1 cellular context compared by ENCODE assay signal in genomic region chr11:65888163-65888814, GRCh38.
TF ChIP-seq lines count a peak whose summit lies in the region.

FIBP (minus strand) TSS chr11:65888471; CDS start chr11:65888418, 53 bp downstream.

TF ChIP-seq in HepG2, 621 proteins besides CTCF, POLR2A, EP300 and RAD21 (continued from another document and continues in another):
- TF ChIP-seq, protein P1, sequence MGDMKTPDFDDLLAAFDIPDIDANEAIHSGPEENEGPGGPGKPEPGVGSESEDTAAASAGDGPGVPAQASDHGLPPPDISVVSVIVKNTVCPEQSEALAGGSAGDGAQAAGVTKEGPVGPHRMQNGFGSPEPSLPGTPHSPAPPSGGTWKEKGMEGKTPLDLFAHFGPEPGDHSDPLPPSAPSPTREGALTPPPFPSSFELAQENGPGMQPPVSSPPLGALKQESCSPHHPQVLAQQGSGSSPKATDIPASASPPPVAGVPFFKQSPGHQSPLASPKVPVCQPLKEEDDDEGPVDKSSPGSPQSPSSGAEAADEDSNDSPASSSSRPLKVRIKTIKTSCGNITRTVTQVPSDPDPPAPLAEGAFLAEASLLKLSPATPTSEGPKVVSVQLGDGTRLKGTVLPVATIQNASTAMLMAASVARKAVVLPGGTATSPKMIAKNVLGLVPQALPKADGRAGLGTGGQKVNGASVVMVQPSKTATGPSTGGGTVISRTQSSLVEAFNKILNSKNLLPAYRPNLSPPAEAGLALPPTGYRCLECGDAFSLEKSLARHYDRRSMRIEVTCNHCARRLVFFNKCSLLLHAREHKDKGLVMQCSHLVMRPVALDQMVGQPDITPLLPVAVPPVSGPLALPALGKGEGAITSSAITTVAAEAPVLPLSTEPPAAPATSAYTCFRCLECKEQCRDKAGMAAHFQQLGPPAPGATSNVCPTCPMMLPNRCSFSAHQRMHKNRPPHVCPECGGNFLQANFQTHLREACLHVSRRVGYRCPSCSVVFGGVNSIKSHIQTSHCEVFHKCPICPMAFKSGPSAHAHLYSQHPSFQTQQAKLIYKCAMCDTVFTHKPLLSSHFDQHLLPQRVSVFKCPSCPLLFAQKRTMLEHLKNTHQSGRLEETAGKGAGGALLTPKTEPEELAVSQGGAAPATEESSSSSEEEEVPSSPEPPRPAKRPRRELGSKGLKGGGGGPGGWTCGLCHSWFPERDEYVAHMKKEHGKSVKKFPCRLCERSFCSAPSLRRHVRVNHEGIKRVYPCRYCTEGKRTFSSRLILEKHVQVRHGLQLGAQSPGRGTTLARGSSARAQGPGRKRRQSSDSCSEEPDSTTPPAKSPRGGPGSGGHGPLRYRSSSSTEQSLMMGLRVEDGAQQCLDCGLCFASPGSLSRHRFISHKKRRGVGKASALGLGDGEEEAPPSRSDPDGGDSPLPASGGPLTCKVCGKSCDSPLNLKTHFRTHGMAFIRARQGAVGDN (CRISPR knock-in tag; IDR thresholded peaks at IDR 0.05), result peak; percentile 94
- TF ChIP-seq SMAD9 (CRISPR knock-in tag; IDR thresholded peaks at IDR 0.05), result no peak
- TF ChIP-seq THAP7 (CRISPR knock-in tag; IDR thresholded peaks at IDR 0.05), result peak; percentile 83
- peak; percentile 83 for TF ChIP-seq ATF7-NPFF (CRISPR knock-in tag; IDR thresholded peaks at IDR 0.05; ENCODE audit: low read depth)
- no peak for TF ChIP-seq TCF7L2 (IDR thresholded peaks at IDR 0.05; ENCODE audit: low read depth, low read length)
- TF ChIP-seq RXRB (CRISPR knock-in tag; IDR thresholded peaks at IDR 0.05; ENCODE audit: borderline replicate concordance), result no peak
- TF ChIP-seq ZNF816 (CRISPR knock-in tag; IDR thresholded peaks at IDR 0.05; ENCODE audit: borderline replicate concordance), result no peak
- peak; percentile 92 for TF ChIP-seq ZNF574 (CRISPR knock-in tag; IDR thresholded peaks at IDR 0.05)
- peak; percentile 18; the same call in 1 of the 2 replicates for TF ChIP-seq SMC3 (IDR thresholded peaks at IDR 0.05; ENCODE audit: low read length)
- peak; percentile 97 for TF ChIP-seq GABPB1 (CRISPR knock-in tag; IDR thresholded peaks at IDR 0.05)
- TF ChIP-seq, protein P2, sequence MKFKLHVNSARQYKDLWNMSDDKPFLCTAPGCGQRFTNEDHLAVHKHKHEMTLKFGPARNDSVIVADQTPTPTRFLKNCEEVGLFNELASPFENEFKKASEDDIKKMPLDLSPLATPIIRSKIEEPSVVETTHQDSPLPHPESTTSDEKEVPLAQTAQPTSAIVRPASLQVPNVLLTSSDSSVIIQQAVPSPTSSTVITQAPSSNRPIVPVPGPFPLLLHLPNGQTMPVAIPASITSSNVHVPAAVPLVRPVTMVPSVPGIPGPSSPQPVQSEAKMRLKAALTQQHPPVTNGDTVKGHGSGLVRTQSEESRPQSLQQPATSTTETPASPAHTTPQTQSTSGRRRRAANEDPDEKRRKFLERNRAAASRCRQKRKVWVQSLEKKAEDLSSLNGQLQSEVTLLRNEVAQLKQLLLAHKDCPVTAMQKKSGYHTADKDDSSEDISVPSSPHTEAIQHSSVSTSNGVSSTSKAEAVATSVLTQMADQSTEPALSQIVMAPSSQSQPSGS (CRISPR knock-in tag; IDR thresholded peaks at IDR 0.05), result peak; percentile 56; the same call in 1 of the 2 replicates
- TF ChIP-seq ZNF10 (CRISPR knock-in tag; IDR thresholded peaks at IDR 0.05; ENCODE audit: borderline replicate concordance, low read depth), result no peak
- TF ChIP-seq ZNF547 (CRISPR knock-in tag; IDR thresholded peaks at IDR 0.05), result no peak
- peak; percentile 80 for TF ChIP-seq TFDP2 (CRISPR knock-in tag; IDR thresholded peaks at IDR 0.05)
- TF ChIP-seq SPEN (CRISPR knock-in tag; IDR thresholded peaks at IDR 0.05; ENCODE audit: low read depth), result no peak
- TF ChIP-seq GATAD1 (CRISPR knock-in tag; IDR thresholded peaks at IDR 0.05), result peak; percentile 91
- peak; percentile 24; the same call in 1 of the 2 replicates for TF ChIP-seq KDM5A (IDR thresholded peaks at IDR 0.05; ENCODE audit: borderline replicate concordance, low read length)
- TF ChIP-seq JDP2 (CRISPR knock-in tag; IDR thresholded peaks at IDR 0.05; ENCODE audit: borderline replicate concordance), result no peak
- 0 out of 2 replicates have a peak, but pooled peaks have one; percentile 40 for TF ChIP-seq FOXO1 (CRISPR knock-in tag; IDR thresholded peaks at IDR 0.05)
- TF ChIP-seq RBM39 (IDR thresholded peaks at IDR 0.05; ENCODE audit: low read depth, low read length, poor library complexity, severe bottlenecking), result peak; percentile 66
- no peak for TF ChIP-seq KDM6A (CRISPR knock-in tag; IDR thresholded peaks at IDR 0.05; ENCODE audit: low read depth)
- no peak; the same call in 1 of the 2 replicates for TF ChIP-seq NKX3-1 (CRISPR knock-in tag; IDR thresholded peaks at IDR 0.05)
- no peak for TF ChIP-seq TEAD2 (CRISPR knock-in tag; IDR thresholded peaks at IDR 0.05)
- TF ChIP-seq POGK (CRISPR knock-in tag; conservative IDR thresholded peaks at IDR 0.05), result peak; percentile 79
- peak; percentile 88 for TF ChIP-seq PHF20 (CRISPR knock-in tag; IDR thresholded peaks at IDR 0.05)
- 0 out of 2 replicates have a peak, but pooled peaks have one; percentile 25 for TF ChIP-seq PBX3 (CRISPR knock-in tag; IDR thresholded peaks at IDR 0.05; ENCODE audit: borderline replicate concordance)
- TF ChIP-seq EHMT2 (IDR thresholded peaks at IDR 0.05; ENCODE audit: borderline replicate concordance, low read depth, low read length), result no peak
- no peak; the same call in 1 of the 2 replicates for TF ChIP-seq CCDC6 (CRISPR knock-in tag; IDR thresholded peaks at IDR 0.05)
- peak; percentile 71 for TF ChIP-seq CREM (IDR thresholded peaks at IDR 0.05)
- peak; percentile 5; the same call in 1 of the 2 replicates for TF ChIP-seq CREM (CRISPR knock-in tag; IDR thresholded peaks at IDR 0.05)
- TF ChIP-seq JUN (CRISPR knock-in tag; IDR thresholded peaks at IDR 0.05), result no peak; the same call in 1 of the 2 replicates
- TF ChIP-seq ZNF615 (CRISPR knock-in tag; IDR thresholded peaks at IDR 0.05; ENCODE audit: borderline replicate concordance), result no peak
- TF ChIP-seq KLF12 (CRISPR knock-in tag; IDR thresholded peaks at IDR 0.05; ENCODE audit: borderline replicate concordance), result 0 out of 2 replicates have a peak, but pooled peaks have one; percentile 24
- no peak for TF ChIP-seq MBD4 (IDR thresholded peaks at IDR 0.05; ENCODE audit: borderline replicate concordance, low read length)
- peak; percentile 17; the same call in 1 of the 2 replicates for TF ChIP-seq THRA (CRISPR knock-in tag; IDR thresholded peaks at IDR 0.05; ENCODE audit: borderline replicate concordance)
- TF ChIP-seq TGIF2 (CRISPR knock-in tag; IDR thresholded peaks at IDR 0.05), result peak; percentile 63; the same call in 1 of the 2 replicates
- TF ChIP-seq ZNF275 (CRISPR knock-in tag; IDR thresholded peaks at IDR 0.05; ENCODE audit: borderline replicate concordance), result peak; percentile 23; the same call in 1 of the 2 replicates
- peak; percentile 69 for TF ChIP-seq ERF (CRISPR knock-in tag; IDR thresholded peaks at IDR 0.05)
- peak; percentile 81; the same call in 1 of the 2 replicates for TF ChIP-seq ZNF572 (CRISPR knock-in tag; IDR thresholded peaks at IDR 0.05)
- TF ChIP-seq NR2F1 (CRISPR knock-in tag; IDR thresholded peaks at IDR 0.05), result no peak
- no peak for TF ChIP-seq ETS1 (CRISPR knock-in tag; IDR thresholded peaks at IDR 0.05)
- TF ChIP-seq ZNF121 (CRISPR knock-in tag; IDR thresholded peaks at IDR 0.05), result peak; percentile 11; the same call in 1 of the 2 replicates
- TF ChIP-seq ZNF350 (CRISPR knock-in tag; IDR thresholded peaks at IDR 0.05; ENCODE audit: borderline replicate concordance, low read depth), result peak; percentile 94
- TF ChIP-seq FOXJ3 (CRISPR knock-in tag; IDR thresholded peaks at IDR 0.05; ENCODE audit: borderline replicate concordance), result no peak
- no peak for TF ChIP-seq SP1 (IDR thresholded peaks at IDR 0.05)
- peak; percentile 35; the same call in 1 of the 2 replicates for TF ChIP-seq SP1 (CRISPR knock-in tag; IDR thresholded peaks at IDR 0.05)
- no peak for TF ChIP-seq TBP (CRISPR knock-in tag; IDR thresholded peaks at IDR 0.05)
- TF ChIP-seq ADNP (CRISPR knock-in tag; IDR thresholded peaks at IDR 0.05), result 0 out of 2 replicates have a peak, but pooled peaks have one; percentile 37
